Comparison of ENCODE assay signal across 1 cellular context in the genomic region with DNA sequence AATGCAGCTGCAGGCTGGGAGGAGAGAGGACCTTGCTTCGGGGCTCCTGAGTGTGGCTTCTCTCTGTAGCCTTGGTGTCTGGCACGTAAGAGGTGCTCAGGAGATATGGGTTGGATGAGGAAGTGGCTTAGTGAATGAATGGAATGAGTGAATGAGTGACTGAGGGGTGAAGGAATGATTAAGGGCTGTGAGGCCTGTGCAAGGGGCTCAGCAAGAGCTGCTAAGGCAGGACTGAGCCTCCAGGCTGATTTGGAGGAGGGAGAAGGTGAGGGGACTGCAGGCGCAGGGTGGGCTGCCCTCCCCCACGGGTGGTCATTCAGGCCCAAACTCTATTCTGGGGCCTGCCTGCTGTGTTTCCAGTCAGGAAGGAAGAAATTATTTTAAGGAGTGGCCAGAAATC.
TF ChIP-seq lines count a peak whose summit lies in the region.

No MANE protein-coding gene starts in this region.

TF ChIP-seq in K562, 482 proteins besides CTCF, POLR2A, EP300 and RAD21:
- TF ChIP-seq, protein P1, sequence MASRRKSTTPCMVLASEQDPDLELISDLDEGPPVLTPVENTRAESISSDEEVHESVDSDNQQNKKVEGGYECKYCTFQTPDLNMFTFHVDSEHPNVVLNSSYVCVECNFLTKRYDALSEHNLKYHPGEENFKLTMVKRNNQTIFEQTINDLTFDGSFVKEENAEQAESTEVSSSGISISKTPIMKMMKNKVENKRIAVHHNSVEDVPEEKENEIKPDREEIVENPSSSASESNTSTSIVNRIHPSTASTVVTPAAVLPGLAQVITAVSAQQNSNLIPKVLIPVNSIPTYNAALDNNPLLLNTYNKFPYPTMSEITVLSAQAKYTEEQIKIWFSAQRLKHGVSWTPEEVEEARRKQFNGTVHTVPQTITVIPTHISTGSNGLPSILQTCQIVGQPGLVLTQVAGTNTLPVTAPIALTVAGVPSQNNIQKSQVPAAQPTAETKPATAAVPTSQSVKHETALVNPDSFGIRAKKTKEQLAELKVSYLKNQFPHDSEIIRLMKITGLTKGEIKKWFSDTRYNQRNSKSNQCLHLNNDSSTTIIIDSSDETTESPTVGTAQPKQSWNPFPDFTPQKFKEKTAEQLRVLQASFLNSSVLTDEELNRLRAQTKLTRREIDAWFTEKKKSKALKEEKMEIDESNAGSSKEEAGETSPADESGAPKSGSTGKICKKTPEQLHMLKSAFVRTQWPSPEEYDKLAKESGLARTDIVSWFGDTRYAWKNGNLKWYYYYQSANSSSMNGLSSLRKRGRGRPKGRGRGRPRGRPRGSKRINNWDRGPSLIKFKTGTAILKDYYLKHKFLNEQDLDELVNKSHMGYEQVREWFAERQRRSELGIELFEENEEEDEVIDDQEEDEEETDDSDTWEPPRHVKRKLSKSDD (conservative IDR thresholded peaks at IDR 0.05; ENCODE audit: low read length) = no peak
- TF ChIP-seq POLR3G (IDR thresholded peaks at IDR 0.05; ENCODE audit: extremely low read depth, insufficient read length, insufficient replicate concordance) (no peak), ZNF324 (CRISPR knock-in tag; IDR thresholded peaks at IDR 0.05) (no peak), ZNF24 (IDR thresholded peaks at IDR 0.05) (peak; percentile 90), MCM3 (IDR thresholded peaks at IDR 0.05) (no peak), SMC3 (conservative IDR thresholded peaks at IDR 0.05; ENCODE audit: insufficient read depth, low read depth, low read length) (no peak)
- TF ChIP-seq, protein P2, sequence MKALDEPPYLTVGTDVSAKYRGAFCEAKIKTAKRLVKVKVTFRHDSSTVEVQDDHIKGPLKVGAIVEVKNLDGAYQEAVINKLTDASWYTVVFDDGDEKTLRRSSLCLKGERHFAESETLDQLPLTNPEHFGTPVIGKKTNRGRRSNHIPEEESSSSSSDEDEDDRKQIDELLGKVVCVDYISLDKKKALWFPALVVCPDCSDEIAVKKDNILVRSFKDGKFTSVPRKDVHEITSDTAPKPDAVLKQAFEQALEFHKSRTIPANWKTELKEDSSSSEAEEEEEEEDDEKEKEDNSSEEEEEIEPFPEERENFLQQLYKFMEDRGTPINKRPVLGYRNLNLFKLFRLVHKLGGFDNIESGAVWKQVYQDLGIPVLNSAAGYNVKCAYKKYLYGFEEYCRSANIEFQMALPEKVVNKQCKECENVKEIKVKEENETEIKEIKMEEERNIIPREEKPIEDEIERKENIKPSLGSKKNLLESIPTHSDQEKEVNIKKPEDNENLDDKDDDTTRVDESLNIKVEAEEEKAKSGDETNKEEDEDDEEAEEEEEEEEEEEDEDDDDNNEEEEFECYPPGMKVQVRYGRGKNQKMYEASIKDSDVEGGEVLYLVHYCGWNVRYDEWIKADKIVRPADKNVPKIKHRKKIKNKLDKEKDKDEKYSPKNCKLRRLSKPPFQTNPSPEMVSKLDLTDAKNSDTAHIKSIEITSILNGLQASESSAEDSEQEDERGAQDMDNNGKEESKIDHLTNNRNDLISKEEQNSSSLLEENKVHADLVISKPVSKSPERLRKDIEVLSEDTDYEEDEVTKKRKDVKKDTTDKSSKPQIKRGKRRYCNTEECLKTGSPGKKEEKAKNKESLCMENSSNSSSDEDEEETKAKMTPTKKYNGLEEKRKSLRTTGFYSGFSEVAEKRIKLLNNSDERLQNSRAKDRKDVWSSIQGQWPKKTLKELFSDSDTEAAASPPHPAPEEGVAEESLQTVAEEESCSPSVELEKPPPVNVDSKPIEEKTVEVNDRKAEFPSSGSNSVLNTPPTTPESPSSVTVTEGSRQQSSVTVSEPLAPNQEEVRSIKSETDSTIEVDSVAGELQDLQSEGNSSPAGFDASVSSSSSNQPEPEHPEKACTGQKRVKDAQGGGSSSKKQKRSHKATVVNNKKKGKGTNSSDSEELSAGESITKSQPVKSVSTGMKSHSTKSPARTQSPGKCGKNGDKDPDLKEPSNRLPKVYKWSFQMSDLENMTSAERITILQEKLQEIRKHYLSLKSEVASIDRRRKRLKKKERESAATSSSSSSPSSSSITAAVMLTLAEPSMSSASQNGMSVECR (CRISPR knock-in tag; IDR thresholded peaks at IDR 0.05) = no peak
